Comparison of ENCODE assay signal across 1 cellular context in genomic region chr2:74238879-74239278, GRCh38.
TF ChIP-seq lines count a peak whose summit lies in the region.

No MANE protein-coding gene starts in this region.

TF ChIP-seq in K562, 482 proteins besides CTCF, POLR2A, EP300 and RAD21 (continued from another document):
- TF ChIP-seq BRD4 (IDR thresholded peaks at IDR 0.05), result no peak
- no peak for TF ChIP-seq CBX2 (IDR thresholded peaks at IDR 0.05; ENCODE audit: insufficient read depth, low read length, poor library complexity, severe bottlenecking)
- TF ChIP-seq SMARCA4 (IDR thresholded peaks at IDR 0.05), result no peak
- TF ChIP-seq TRIM24 (IDR thresholded peaks at IDR 0.05), result peak in 1 of 2 experiments; percentile 55; a peak in 2 of 4 replicates
- TF ChIP-seq SMARCA5 (IDR thresholded peaks at IDR 0.05), result peak; percentile 65; the same call in 1 of the 2 replicates
- peak; percentile 87 for TF ChIP-seq ZFP36 (IDR thresholded peaks at IDR 0.05; ENCODE audit: low read depth, low read length, partially characterized antibody)
- TF ChIP-seq TRIM28 (IDR thresholded peaks at IDR 0.05), result peak; percentile 69; the same call in 1 of the 2 replicates
- no peak for TF ChIP-seq TOE1 (IDR thresholded peaks at IDR 0.05; ENCODE audit: borderline replicate concordance)
- no peak for TF ChIP-seq TOE1 (CRISPR knock-in tag; IDR thresholded peaks at IDR 0.05; ENCODE audit: borderline replicate concordance, low read depth)
- peak; percentile 29 for TF ChIP-seq RBM25 (IDR thresholded peaks at IDR 0.05; ENCODE audit: low read depth, low read length, severe bottlenecking)
- TF ChIP-seq NR2C2 (CRISPR knock-in tag; IDR thresholded peaks at IDR 0.05), result no peak
- no peak for TF ChIP-seq NR2C2 (tag; IDR thresholded peaks at IDR 0.05)
- TF ChIP-seq HMGXB4 (CRISPR knock-in tag; IDR thresholded peaks at IDR 0.05), result no peak
- TF ChIP-seq RFX1 (IDR thresholded peaks at IDR 0.05), result peak; percentile 11; the same call in 1 of the 2 replicates
- TF ChIP-seq CBX3 (IDR thresholded peaks at IDR 0.05; ENCODE audit: borderline replicate concordance in 1 of 2, low read length in 2 of 2), result peak in 1 of 2 experiments; percentile 63; a peak in 1 of 3 replicates
- no peak for TF ChIP-seq KLF10 (CRISPR knock-in tag; IDR thresholded peaks at IDR 0.05)
- no peak for TF ChIP-seq OTX1 (CRISPR knock-in tag; IDR thresholded peaks at IDR 0.05)
- peak; percentile 66 for TF ChIP-seq NFIC (IDR thresholded peaks at IDR 0.05)
- TF ChIP-seq IRF2 (CRISPR knock-in tag; IDR thresholded peaks at IDR 0.05), result no peak
- no peak for TF ChIP-seq PPARD (CRISPR knock-in tag; IDR thresholded peaks at IDR 0.05)
- TF ChIP-seq THAP12 (CRISPR knock-in tag; IDR thresholded peaks at IDR 0.05), result no peak
